8 cellular contexts compared by ENCODE assay signal in the genomic region with DNA sequence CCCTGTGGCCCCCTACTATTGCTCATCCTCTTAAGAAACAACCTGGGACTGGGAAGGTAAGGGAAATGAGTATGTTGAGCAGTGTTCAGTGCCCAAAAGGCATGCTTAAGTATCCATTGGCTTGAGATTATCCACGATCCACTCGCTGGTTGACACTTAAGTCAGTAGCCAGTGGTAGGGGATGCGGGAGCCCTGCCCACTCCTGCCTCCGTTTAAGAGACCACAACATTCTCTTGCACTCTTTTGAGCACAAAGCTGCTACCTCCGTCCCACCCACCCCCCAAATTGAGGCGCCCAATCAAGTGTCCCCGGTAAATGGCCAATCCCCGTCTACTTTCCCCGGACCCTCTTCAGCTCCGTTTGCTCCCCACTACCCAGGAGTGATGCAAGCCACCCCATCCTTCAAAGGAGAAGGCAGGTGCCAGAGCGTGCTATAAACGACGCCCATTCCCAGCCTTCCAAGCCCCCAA.
A peak's percentile ranks its signal among the peaks of the same experiment; 100 is the strongest.
DNase-seq lines count a peak whose midpoint lies in the region; FAIRE-seq and TF ChIP-seq lines count a peak whose summit lies in the region.

No MANE protein-coding gene starts in this region.

- H3K27ac ChIP-seq in HUES48 (ENCODE audit: low read depth, low read length), result peak overlapping the region; percentile 82
- H3K27ac ChIP-seq in mucosa of rectum (ENCODE audit: low read depth in 2 of 2, low read length in 2 of 2), result peak overlapping the region; percentile 88 to 89

- H3K9me3 ChIP-seq in HUES48 (ENCODE audit: control insufficient read depth, insufficient read depth, low read length), result no peaks in the 10 kb centered on the region
- H3K9me3 ChIP-seq in mucosa of rectum (ENCODE audit: control insufficient read depth in 2 of 2, low read length in 2 of 2), result no peaks in the 10 kb centered on the region

- no peaks in the 10 kb centered on the region; the same call in 1 of the 2 replicates for H3K36me3 ChIP-seq in GM06990 (ENCODE audit: control insufficient read depth, insufficient read depth, low read length)
- H3K36me3 ChIP-seq in HUES48 (ENCODE audit: control insufficient read depth, insufficient read depth, low read length), result peaks cover 36% of the 10 kb centered on the region
- H3K36me3 ChIP-seq in mucosa of rectum (ENCODE audit: control insufficient read depth in 2 of 2, insufficient read depth in 2 of 2, low read length in 2 of 2), result peaks cover 7% of the 10 kb centered on the region in 2 donors

- peaks cover 18% of the 10 kb centered on the region for H3K4me1 ChIP-seq in HUES48 (ENCODE audit: control insufficient read depth, insufficient read depth, low read length)
- peaks cover 0 to 2% of the 10 kb centered on the region in 2 donors for H3K4me1 ChIP-seq in mucosa of rectum (ENCODE audit: control insufficient read depth in 2 of 2, insufficient read depth in 2 of 2, low read length in 2 of 2)

- DNase-seq in GM06990 (ENCODE audit: extremely low read depth, insufficient read length) (no peak), cardiac fibroblast (ENCODE audit: low read depth in 2 of 2) (peak in 1 of 2 donors; percentile 8), GM19239 (ENCODE audit: insufficient read length, low spot score) (no peak), NCI-H128 (lab: John Stamatoyannopoulos, UW; ENCODE audit: unreplicated experiment) (no peak), NCI-H1694 treated with DMSO at 0.1 percent for 48 hours (lab: John Stamatoyannopoulos, UW) (no peak)
- DNase-seq in activated CD4-positive, CD25-positive, alpha-beta regulatory T cell treated with anti-CD3 and anti-CD28 coated beads, Interleukin-2, amount 50 U/mL, for 72 hours, result no peak

- peak overlapping the region; percentile 71 for H3K4me3 ChIP-seq in GM06990 (replicated peaks; ENCODE audit: low read depth, low read length)
- H3K4me3 ChIP-seq in HUES48 (ENCODE audit: low read depth, low read length), result peak overlapping the region; percentile 98
- H3K4me3 ChIP-seq in cardiac fibroblast (replicated peaks in 1 of 2; ENCODE audit: low read depth in 2 of 2, low read length in 2 of 2), result peak overlapping the region; percentile 53 to 59
- H3K4me3 ChIP-seq in mucosa of rectum (ENCODE audit: low read length in 2 of 2), result peak overlapping the region; percentile 57 to 60

- FAIRE-seq in GM19239 (lab: Jason Lieb, UNC), result no peak

- H3K9ac ChIP-seq in HUES48 (ENCODE audit: low read depth, low read length) (peak overlapping the region; percentile 80), mucosa of rectum (ENCODE audit: low read depth in 1 of 2, low read length in 2 of 2) (peak overlapping the region; percentile 48 to 68)

- TF ChIP-seq CTCF in GM06990 (IDR thresholded peaks at IDR 0.05; ENCODE audit: insufficient read depth, low read length, poor library complexity, severe bottlenecking), result no peak
- TF ChIP-seq CTCF in cardiac fibroblast (IDR thresholded peaks at IDR 0.05; ENCODE audit: low read depth, low read length), result no peak

- H3K27me3 ChIP-seq in GM06990 (replicated peaks; ENCODE audit: control insufficient read depth, insufficient read depth, low read length) (no peaks in the 10 kb centered on the region), HUES48 (ENCODE audit: control insufficient read depth, insufficient read depth, low read length) (peaks cover 36% of the 10 kb centered on the region), mucosa of rectum (ENCODE audit: control insufficient read depth in 2 of 2, insufficient read depth in 2 of 2, low read length in 2 of 2) (peaks cover 0 to 2% of the 10 kb centered on the region in 2 donors)
